ENCODE assay signal across 8 cellular contexts in the genomic region with DNA sequence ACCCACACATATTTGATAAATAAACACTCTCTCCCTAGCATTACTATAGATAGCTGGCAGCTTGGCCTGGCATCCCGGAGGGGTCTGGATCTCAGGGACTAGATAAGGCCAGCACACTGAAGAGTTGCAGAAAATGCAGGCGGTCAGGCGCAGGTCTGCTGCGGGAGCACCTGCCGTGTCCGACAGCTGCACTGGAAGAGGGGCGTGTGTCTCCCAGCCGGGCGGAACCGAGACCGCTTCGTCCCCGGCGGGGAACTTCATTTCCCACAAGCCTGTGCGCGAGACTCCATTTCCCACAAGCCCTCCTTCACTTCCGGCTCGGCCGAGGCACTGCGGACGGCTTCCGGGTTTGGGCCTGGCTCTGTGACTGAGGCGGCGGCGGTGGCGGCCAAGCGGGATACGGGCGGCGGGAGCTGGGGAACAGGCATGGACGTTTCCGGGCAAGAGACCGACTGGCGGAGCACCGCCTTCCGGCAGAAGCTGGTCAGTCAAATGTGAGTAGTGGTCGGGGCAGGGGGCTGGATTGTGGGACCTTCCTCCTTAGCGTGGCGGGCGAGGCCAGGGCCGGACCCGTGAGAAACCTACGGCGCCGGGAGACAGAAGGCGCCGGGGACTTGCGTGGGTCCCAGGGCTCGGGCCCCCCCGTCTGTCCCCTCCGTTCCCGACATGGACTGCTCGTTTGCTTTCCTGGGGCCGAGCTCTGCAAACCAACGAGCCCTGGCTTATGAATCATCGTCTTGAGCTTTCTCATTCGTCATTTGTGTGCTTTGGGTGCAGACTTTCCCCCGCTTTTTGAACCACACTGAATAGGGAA. TPM values are rescaled to one million over a fixed set of nuclear protein-coding genes. Genes with fewer than 3 reads are reported as not detected.
DNase-seq lines count a peak whose midpoint lies in the region; ATAC-seq and TF ChIP-seq lines count a peak whose summit lies in the region.

A gene with protein sequence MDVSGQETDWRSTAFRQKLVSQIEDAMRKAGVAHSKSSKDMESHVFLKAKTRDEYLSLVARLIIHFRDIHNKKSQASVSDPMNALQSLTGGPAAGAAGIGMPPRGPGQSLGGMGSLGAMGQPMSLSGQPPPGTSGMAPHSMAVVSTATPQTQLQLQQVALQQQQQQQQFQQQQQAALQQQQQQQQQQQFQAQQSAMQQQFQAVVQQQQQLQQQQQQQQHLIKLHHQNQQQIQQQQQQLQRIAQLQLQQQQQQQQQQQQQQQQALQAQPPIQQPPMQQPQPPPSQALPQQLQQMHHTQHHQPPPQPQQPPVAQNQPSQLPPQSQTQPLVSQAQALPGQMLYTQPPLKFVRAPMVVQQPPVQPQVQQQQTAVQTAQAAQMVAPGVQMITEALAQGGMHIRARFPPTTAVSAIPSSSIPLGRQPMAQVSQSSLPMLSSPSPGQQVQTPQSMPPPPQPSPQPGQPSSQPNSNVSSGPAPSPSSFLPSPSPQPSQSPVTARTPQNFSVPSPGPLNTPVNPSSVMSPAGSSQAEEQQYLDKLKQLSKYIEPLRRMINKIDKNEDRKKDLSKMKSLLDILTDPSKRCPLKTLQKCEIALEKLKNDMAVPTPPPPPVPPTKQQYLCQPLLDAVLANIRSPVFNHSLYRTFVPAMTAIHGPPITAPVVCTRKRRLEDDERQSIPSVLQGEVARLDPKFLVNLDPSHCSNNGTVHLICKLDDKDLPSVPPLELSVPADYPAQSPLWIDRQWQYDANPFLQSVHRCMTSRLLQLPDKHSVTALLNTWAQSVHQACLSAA (plus strand): TSS at position 358 of the 814 bp plus-strand sequence. CDS start 69 bp downstream, at position 427.

- H3K4me1 ChIP-seq in Panc1 (ENCODE audit: control insufficient read depth, insufficient read depth, low read length), result peaks cover 33% of the 10 kb centered on the region
- H3K4me1 ChIP-seq in esophagus muscularis mucosa, result peaks cover 42 to 51% (median 51%) of the 10 kb centered on the region in 4 donors

- no peaks in the 10 kb centered on the region for H3K27me3 Mint-ChIP-seq in activated T-cell treated with anti-CD3 and anti-CD28 coated beads, Interleukin-2, amount 50 U/mL, for 4 hours (ENCODE audit: low read depth)

- H3K36me3 ChIP-seq in Panc1 (ENCODE audit: control insufficient read depth, insufficient read depth, low read length) (peaks cover 4% of the 10 kb centered on the region; the same call in 1 of the 2 replicates), esophagus muscularis mucosa (peaks cover 0 to 5% (median 0%) of the 10 kb centered on the region in 4 donors)

- peaks cover 11% of the 10 kb centered on the region for H3K36me3 Mint-ChIP-seq in activated T-cell treated with anti-CD3 and anti-CD28 coated beads, Interleukin-2, amount 50 U/mL, for 4 hours (ENCODE audit: insufficient read depth)

- no peaks in the 10 kb centered on the region for H3K9me3 Mint-ChIP-seq in activated T-cell treated with anti-CD3 and anti-CD28 coated beads, Interleukin-2, amount 50 U/mL, for 4 hours

- peak within 1 kb of the TSS; percentile 95 to 97 for H3K4me3 ChIP-seq in Panc1 (ENCODE audit: low read depth in 2 of 2, low read length in 2 of 2)
- H3K4me3 ChIP-seq in esophagus muscularis mucosa, result peak within 1 kb of the TSS; percentile 73 to 98 (median 86)

- BruUV-seq in Panc1 (replicated peaks; lab: Mats Ljungman, UMichigan), result TSS peak; percentile 86

- CTCF ChIA-PET in Panc1 (lab: Charles Lee), result no interaction called here

- no peak for TF ChIP-seq RAD21 in Ishikawa (IDR thresholded peaks at IDR 0.05; ENCODE audit: low read depth)

- TF ChIP-seq CTCF in Panc1 (IDR thresholded peaks at IDR 0.05) (no peak), esophagus muscularis mucosa (IDR thresholded peaks at IDR 0.05) (peak in 1 of 3 experiments; percentile 32)

- in situ Hi-C loops in Panc1 (cut with HindIII; ENCODE audit: low pct_unique_long_range_greater_than_20kb, low sequenced_read_pairs), result no loop called here

- DNase-seq in DMS 273 treated with DMSO at 0.1 percent for 48 hours (lab: John Stamatoyannopoulos, UW), result peak; percentile 59
- DNase-seq in Panc1 (ENCODE audit: low read depth, low spot score), result no peak
- DNase-seq in activated T-cell treated with anti-CD3 and anti-CD28 coated beads, Interleukin-2, amount 50 U/mL, for 4 hours, result peak; percentile 80
- DNase-seq in esophagus muscularis mucosa (ENCODE audit: extremely low spot score), result peak; percentile 97
- peak; percentile 96 for DNase-seq in myocyte (ENCODE audit: low read depth)
- DNase-seq in stimulated activated CD8-positive, alpha-beta memory T cell treated with anti-CD3 and anti-CD28 coated beads, Interleukin-7, amount 100 ng/mL, for 48 hours (ENCODE audit: extremely low read depth in 1 of 2, low read depth in 1 of 2), result peak; percentile 77 to 86

- peak within 1 kb of the TSS; percentile 97 for H3K4me3 Mint-ChIP-seq in activated T-cell treated with anti-CD3 and anti-CD28 coated beads, Interleukin-2, amount 50 U/mL, for 4 hours

- H3K27ac ChIP-seq in Panc1 (ENCODE audit: low read length) (peak within 1 kb of the TSS; percentile 95), esophagus muscularis mucosa (replicated peaks in 1 of 4) (peak within 1 kb of the TSS; percentile 95 to 99 (median 96))

- intact Hi-C loops in Panc1 (cut with micrococcal nuclease; ENCODE audit: unreplicated experiment) (no loop called here), esophagus muscularis mucosa (cut with DNase I) (loop anchor here (5.0 kb wide), 2 partner anchors 60 to 195 kb away; no protein-coding TSS in a partner anchor)

- H3K27me3 ChIP-seq in Panc1 (ENCODE audit: control insufficient read depth, insufficient read depth, low read length) (no peaks in the 10 kb centered on the region), esophagus muscularis mucosa (no peaks in the 10 kb centered on the region)

- POLR2A ChIA-PET in Panc1 (lab: Charles Lee), result interaction anchor here (0.7 kb wide), 1 partner anchor 140 kb away, joined by 4 read pairs; no protein-coding TSS in a partner anchor

- TF ChIP-seq EP300 in Ishikawa (IDR thresholded peaks at IDR 0.05; ENCODE audit: borderline replicate concordance), result peak; percentile 45; the same call in 1 of the 2 replicates
- no peak for TF ChIP-seq EP300 in esophagus muscularis mucosa (IDR thresholded peaks at IDR 0.05)

- H3K9me3 ChIP-seq in Panc1 (ENCODE audit: control insufficient read depth, insufficient read depth, low read depth, low read length) (no peaks in the 10 kb centered on the region), esophagus muscularis mucosa (no peaks in the 10 kb centered on the region)

- peak; percentile 93 for TF ChIP-seq POLR2A in esophagus muscularis mucosa (IDR thresholded peaks at IDR 0.05; ENCODE audit: low read depth)

- peak; percentile 67 for ATAC-seq in GM21526 (IDR thresholded peaks at IDR 0.05; ENCODE audit: low FRiP score, unreplicated experiment)
- ATAC-seq in Panc1, result peak; percentile 88
- ATAC-seq in activated T-cell treated with anti-CD3 and anti-CD28 coated beads, Interleukin-2, amount 50 U/mL, for 4 hours, result peak; percentile 87 to 88

- under 1% methylated on average over 20 of the region's 58 CpGs for WGBS in esophagus muscularis mucosa

- peaks cover 55% of the 10 kb centered on the region for H3K4me1 Mint-ChIP-seq in activated T-cell treated with anti-CD3 and anti-CD28 coated beads, Interleukin-2, amount 50 U/mL, for 4 hours (ENCODE audit: low read depth)

TF ChIP-seq in Ishikawa, 13 proteins besides CTCF, POLR2A, EP300 and RAD21 (continues in another document):
- TF ChIP-seq TCF12 (IDR thresholded peaks at IDR 0.05; ENCODE audit: low read depth) (peak; percentile 52; the same call in 1 of the 2 replicates), TEAD4 (IDR thresholded peaks at IDR 0.05) (no peak; the same call in 1 of the 2 replicates), TAF1 (IDR thresholded peaks at IDR 0.05; ENCODE audit: low read depth) (peak; percentile 91), REST (IDR thresholded peaks at IDR 0.05; ENCODE audit: low read depth) (no peak), USF1 (IDR thresholded peaks at IDR 0.05) (peak; percentile 16; the same call in 1 of the 2 replicates), CEBPB (IDR thresholded peaks at IDR 0.05) (no peak), FOXM1 (IDR thresholded peaks at IDR 0.05; ENCODE audit: borderline replicate concordance, low read depth) (no peak), ZBTB7A (IDR thresholded peaks at IDR 0.05; ENCODE audit: low read depth) (peak; percentile 45; the same call in 1 of the 2 replicates)

RNA-seq across cellular contexts. Expression of the gene that starts here (rescaled TPM):
- total RNA-seq in Panc1 (2021; ENCODE audit: unreplicated experiment) (59.3 TPM), esophagus muscularis mucosa (10 to 100 TPM; 34.0 to 54.1 (median 38.9) TPM), myocyte (29.7 and 41.7 TPM in 2 replicates)
- polyA plus RNA-seq in Panc1 (2012; ENCODE audit: insufficient read length), result 47.7 TPM
- 10 to 100 TPM; 83.2 to 90.5 (median 84.0) TPM for total RNA-seq in activated T-cell treated with anti-CD3 and anti-CD28 coated beads, Interleukin-2, amount 50 U/mL, for 4 hours
- polyA plus RNA-seq in myocyte (2012), result 94.4 TPM
